Comparison of ENCODE assay signal across 9 cellular contexts in genomic region chr7:15720849-15721471, GRCh38. TPM values are rescaled to one million over a fixed set of nuclear protein-coding genes. Genes with fewer than 3 reads are reported as not detected.
A peak's percentile ranks its signal among the peaks of the same experiment; 100 is the strongest.
DNase-seq lines count a peak whose midpoint lies in the region; ATAC-seq and TF ChIP-seq lines count a peak whose summit lies in the region.
"Had no signal": no experiment of that assay in that cellular context is flagged by ENCODE, and none has a peak within 500 bp of the region (broad histone marks: within the 10 kb centered on the region; RNA-seq: fewer than 3 reads in every experiment).

No MANE protein-coding gene starts in this region.

- no peaks in the 10 kb centered on the region for H3K9me3 ChIP-seq in adrenal gland (replicated peaks in 1 of 3)

- no peaks in the 10 kb centered on the region for H3K4me1 ChIP-seq in adrenal gland (replicated peaks in 1 of 2)

- ATAC-seq in GM21526 (IDR thresholded peaks at IDR 0.05; ENCODE audit: low FRiP score, unreplicated experiment): no peak
- no peak for ATAC-seq in GM18520 (IDR thresholded peaks at IDR 0.05; ENCODE audit: unreplicated experiment)

- WGBS in adrenal gland, 4 donors: 41 to 53% (median 47%) methylated on average over 5 of the region's 5 CpGs

- intact Hi-C loops in adrenal gland (cut with DNase I): no loop called here

- H3K4me3 ChIP-seq in adrenal gland (no peak overlapping the region), kidney epithelial cell (ENCODE audit: low read depth, low read length) (no peak overlapping the region)

- TF ChIP-seq POLR2A in adrenal gland (IDR thresholded peaks at IDR 0.05): no peak

- TF ChIP-seq CTCF in adrenal gland (IDR thresholded peaks at IDR 0.05): peak; percentile 38 to 64 (median 54)
- TF ChIP-seq CTCF in kidney epithelial cell (IDR thresholded peaks at IDR 0.05; ENCODE audit: insufficient read depth, low read length, poor library complexity, severe bottlenecking): peak; percentile 72

- peak; percentile 5 for DNase-seq in stimulated activated CD4-positive, alpha-beta T cell treated with anti-CD3 and anti-CD28 coated beads, Interleukin-15, amount 100 ng/mL, for 24 hours
- no peak for DNase-seq in stimulated activated CD4-positive, alpha-beta T cell treated with anti-CD3 and anti-CD28 coated beads, Interleukin-12 subunit alpha, Interleukin-12 subunit beta, amount 100 ng/mL, for 4 hours
- DNase-seq in NCI-H2029 (lab: John Stamatoyannopoulos, UW) (peak; percentile 24), adrenal gland (peak in 5 of 7 donors; percentile 20 to 64 (median 35)), kidney epithelial cell (ENCODE audit: low read depth) (no peak)
- DNase-seq in activated CD8-positive, alpha-beta memory T cell treated with anti-CD3 and anti-CD28 coated beads for 24 hours: no peak

- no peak overlapping the region for H3K27ac ChIP-seq in adrenal gland
- H3K27ac ChIP-seq: epithelial cell of prostate had no signal

- H3K36me3 ChIP-seq in adrenal gland (replicated peaks in 1 of 2): no peaks in the 10 kb centered on the region
- H3K36me3 ChIP-seq in kidney epithelial cell (ENCODE audit: control insufficient read depth, insufficient read depth, low read length): no peaks in the 10 kb centered on the region

- H3K27me3 ChIP-seq in adrenal gland (no peaks in the 10 kb centered on the region), kidney epithelial cell (ENCODE audit: control insufficient read depth, insufficient read depth, low read length) (no peaks in the 10 kb centered on the region)

RNA-seq across cellular contexts. Expression of gene MEOX2, which starts 34.5 kb away (rescaled TPM):
- total RNA-seq in adrenal gland (under 1 TPM in 6 of 8 donors, not detected in 2; 0.14 to 0.97 (median 0.69) TPM), kidney epithelial cell (not detected in 2 replicates)
- 1 to 10 TPM in 1 of 3 donors, under 1 TPM in 2; 0.82 to 3.0 (median 0.88) TPM for polyA plus RNA-seq in adrenal gland

Comparison
In these comparisons a context has a peak if more than half of its experiments do, and no peak if none do; other contexts are left out.
1. DNase-seq: peak in stimulated activated CD4-positive, alpha-beta T cell treated with anti-CD3 and anti-CD28 coated beads, Interleukin-15, amount 100 ng/mL, for 24 hours (single experiment), NCI-H2029 (single experiment) and adrenal gland (5 of 7); none in stimulated activated CD4-positive, alpha-beta T cell treated with anti-CD3 and anti-CD28 coated beads, Interleukin-12 subunit alpha, Interleukin-12 subunit beta, amount 100 ng/mL, for 4 hours (single experiment), kidney epithelial cell (single experiment) and activated CD8-positive, alpha-beta memory T cell treated with anti-CD3 and anti-CD28 coated beads for 24 hours (single experiment).